ENCODE assay signal across 3 cellular contexts in the genomic region with DNA sequence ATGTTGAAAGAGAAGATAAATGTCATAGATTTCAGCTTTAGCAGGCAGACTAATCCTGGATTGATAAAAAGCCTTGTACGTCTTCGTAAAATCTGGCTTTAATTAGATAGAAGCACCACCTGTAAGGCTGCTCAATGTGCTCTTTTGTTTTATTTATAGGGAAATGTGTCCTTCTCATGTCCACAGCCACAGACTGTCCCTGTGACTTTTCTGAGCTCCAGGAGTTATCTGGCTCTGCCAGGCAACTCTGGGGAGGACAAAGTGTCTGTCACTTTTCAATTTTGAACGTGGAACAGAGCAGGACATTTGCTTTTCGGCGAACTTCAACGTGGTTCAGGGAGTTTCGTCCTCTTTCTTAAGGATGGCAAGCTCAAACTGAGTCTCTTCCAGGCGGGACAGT.
DNase-seq lines count a peak whose midpoint lies in the region; ATAC-seq lines count a peak whose summit lies in the region.
"Not testable (repeated sequence)": the region's sequence is repeated elsewhere in the genome, so short reads cannot be mapped to it uniquely, and the experiment has no call there.

No MANE protein-coding gene starts in this region.

- not testable (repeated sequence) for DNase-seq in Right ventricle myocardium inferior (ENCODE audit: missing footprints); Right ventricle myocardium superior; left ventricle myocardium superior

- ATAC-seq in Right ventricle myocardium inferior, result peak; percentile 34
- peak; percentile 65 for ATAC-seq in Right ventricle myocardium superior (ENCODE audit: poor library complexity)
- ATAC-seq in left ventricle myocardium superior, result peak; percentile 34

- intact Hi-C loops in Right ventricle myocardium inferior (cut with DNase I); Right ventricle myocardium superior (cut with DNase I); left ventricle myocardium superior (cut with micrococcal nuclease): not testable (repeated sequence)
